ENCODE assay signal across 19 cellular contexts in the genomic region with DNA sequence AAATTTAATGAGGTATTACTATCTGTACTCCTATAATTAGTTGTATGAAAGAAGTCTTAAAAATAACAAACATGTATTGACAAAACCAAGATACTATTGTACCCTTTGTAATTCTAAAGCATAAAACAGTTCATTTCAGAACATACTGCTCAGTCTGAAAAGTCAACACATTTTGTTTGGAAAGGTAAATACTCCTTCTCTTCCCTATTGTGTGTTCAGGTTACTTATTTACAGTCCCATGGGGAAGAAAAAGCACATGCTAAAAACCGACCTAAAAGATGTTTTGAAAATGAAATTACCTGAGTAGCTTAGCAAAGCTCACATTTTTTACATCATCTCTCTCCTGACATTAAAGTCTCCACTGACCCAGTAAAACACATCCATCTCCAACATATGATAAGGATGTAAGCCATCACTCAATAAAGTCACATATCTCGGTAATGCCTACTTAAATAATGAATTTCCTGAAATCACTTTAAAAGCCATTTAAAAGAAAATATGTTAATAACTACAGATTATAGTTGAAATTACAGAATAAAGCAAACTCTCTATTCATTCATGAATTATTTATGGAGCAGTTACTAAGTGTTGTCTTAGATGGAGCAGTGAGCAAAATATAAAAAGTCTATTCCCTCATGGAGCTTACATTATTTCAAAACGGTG.
DNase-seq lines count a peak whose midpoint lies in the region; ATAC-seq lines count a peak whose summit lies in the region.
"Had no signal": no experiment of that assay in that cellular context is flagged by ENCODE, and none has a peak within 500 bp of the region (broad histone marks: within the 10 kb centered on the region; RNA-seq: fewer than 3 reads in every experiment).

No MANE protein-coding gene starts in this region.

- no peak overlapping the region for H3K4me3 ChIP-seq in SJCRH30
- H3K4me3 ChIP-seq: gastroesophageal sphincter, smooth muscle cell had no signal

- no peak overlapping the region for H3K27ac ChIP-seq in SJCRH30
- H3K27ac ChIP-seq: gastroesophageal sphincter, neutrophil, RWPE1 had no signal

- intact Hi-C loops in left colon (cut with DNase I, micrococcal nuclease): no loop called here

- peaks cover 5% of the 10 kb centered on the region for H3K4me1 ChIP-seq in SJCRH30

- H3K9me3 ChIP-seq in SJCRH30 (replicated peaks): no peaks in the 10 kb centered on the region
- H3K9me3 ChIP-seq: gastroesophageal sphincter, neutrophil had no signal

- H3K36me3 ChIP-seq in SJCRH30: no peaks in the 10 kb centered on the region
- H3K36me3 ChIP-seq: gastroesophageal sphincter, neutrophil had no signal

- no peaks in the 10 kb centered on the region for H3K27me3 ChIP-seq in SJCRH30
- H3K27me3 ChIP-seq: gastroesophageal sphincter, neutrophil had no signal

- ATAC-seq in left colon (peak; percentile 68), GM21367 (IDR thresholded peaks at IDR 0.05; ENCODE audit: unreplicated experiment) (no peak)
- ATAC-seq: gastroesophageal sphincter; stimulated activated naive B cell treated with anti-CD40 and anti-IgM and Interleukin-4, amounts not matched to agents 10 μg/mL and 1 μg/mL and 100 μg/mL, for 72 hours had no signal

- DNase-seq in NCI-H2107 treated with DMSO at 0.1 percent for 48 hours (lab: John Stamatoyannopoulos, UW; ENCODE audit: unreplicated experiment): peak; percentile 16
- no peak for DNase-seq in NCI-H2107 (lab: John Stamatoyannopoulos, UW)
- peak; percentile 61 for DNase-seq in NCI-H69 (lab: John Stamatoyannopoulos, UW)
- no peak for DNase-seq in left colon
- no peak for DNase-seq in nucleus accumbens (lab: John Stamatoyannopoulos, UW)
- DNase-seq in NCI-H1048 (lab: John Stamatoyannopoulos, UW): no peak
- DNase-seq in SJCRH30: no peak
- DNase-seq: activated B cell treated with CpG ODN at 0.5 μM for 24 hours; activated CD4-positive, alpha-beta T cell treated with anti-CD3 and anti-CD28 coated beads, Interleukin-2, amount 50 U/mL, for 48 hours; activated effector memory CD4-positive, alpha-beta T cell treated with Interleukin-2 at 50 U/mL for 16 hours; effector CD8-positive, alpha-beta T cell; NCI-H1694; NCI-H524; stimulated activated naive B cell treated with anti-CD40 and anti-IgM and Interleukin-4, amounts not matched to agents 10 μg/mL and 1 μg/mL and 100 μg/mL, for 72 hours had no signal

Comparison
In these comparisons a context has a peak if more than half of its experiments do, and no peak if none do; other contexts are left out.
1. DNase-seq: peak in NCI-H2107 treated with DMSO at 0.1 percent for 48 hours (single experiment) and NCI-H69 (single experiment); none in NCI-H2107 (single experiment), left colon (0 of 2), nucleus accumbens (0 of 56), NCI-H1048 (single experiment) and SJCRH30 (0 of 2).